ENCODE assay signal across 8 cellular contexts in the genomic region with DNA sequence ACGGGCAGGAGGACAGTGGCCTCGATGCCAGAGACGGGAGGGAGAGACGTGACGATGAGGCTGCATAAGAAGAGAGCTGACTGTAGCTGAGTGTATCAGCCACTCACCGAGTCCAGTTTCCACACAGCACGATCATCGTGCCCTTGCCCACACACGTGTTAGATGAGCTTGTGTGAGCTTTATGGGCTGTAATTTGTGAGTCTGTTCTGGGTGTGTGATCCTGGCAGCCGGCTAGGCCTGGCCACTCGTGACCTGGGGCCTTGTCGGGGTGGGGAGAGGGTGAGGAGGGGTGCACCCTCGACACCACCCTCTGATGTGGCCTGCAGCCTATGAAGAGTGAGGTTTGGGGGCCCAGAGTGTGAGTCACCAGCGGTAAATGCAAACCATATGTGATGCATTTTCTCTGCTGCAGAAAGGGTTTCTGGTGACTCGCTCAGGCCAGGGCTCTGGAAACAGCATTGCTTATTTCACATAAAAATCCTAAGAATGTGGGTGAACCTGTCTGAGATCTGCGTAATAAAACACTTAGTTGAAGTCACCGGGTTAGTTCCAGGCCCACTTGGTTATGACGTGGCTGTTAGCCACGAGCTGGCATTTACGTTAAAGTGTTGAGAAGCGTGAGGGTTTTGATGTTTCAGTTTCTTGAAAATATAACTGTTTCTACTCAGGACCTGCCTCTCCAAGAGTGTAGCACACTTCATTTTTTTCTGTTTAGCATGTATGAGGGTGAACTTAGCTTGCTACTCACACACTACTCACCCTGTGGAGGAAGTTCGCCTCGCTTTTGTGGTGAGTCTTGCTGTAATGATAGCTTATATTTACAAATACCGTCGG. TPM values are rescaled to one million over a fixed set of nuclear protein-coding genes. Genes with fewer than 3 reads are reported as not detected.
DNase-seq lines count a peak whose midpoint lies in the region; ATAC-seq and TF ChIP-seq lines count a peak whose summit lies in the region.

No MANE protein-coding gene starts in this region.

- no peaks in the 10 kb centered on the region for H3K9me3 Mint-ChIP-seq in activated CD8-positive, alpha-beta T cell treated with anti-CD3 and anti-CD28 coated beads for 36 hours

- no peak for TF ChIP-seq CTCF in activated CD8-positive, alpha-beta T cell treated with anti-CD3 and anti-CD28 coated beads for 36 hours (IDR thresholded peaks at IDR 0.05)
- no peak for TF ChIP-seq CTCF in epithelial cell of esophagus (IDR thresholded peaks at IDR 0.05; ENCODE audit: insufficient read depth, low read depth, low read length, missing control alignments)

- H3K4me3 Mint-ChIP-seq in activated CD8-positive, alpha-beta T cell treated with anti-CD3 and anti-CD28 coated beads for 36 hours: peak overlapping the region; percentile 66

- H3K4me1 Mint-ChIP-seq in activated CD8-positive, alpha-beta T cell treated with anti-CD3 and anti-CD28 coated beads for 36 hours (ENCODE audit: low read depth): peaks cover 37% of the 10 kb centered on the region

- POLR2A ChIA-PET in activated CD8-positive, alpha-beta T cell treated with anti-CD3 and anti-CD28 coated beads for 36 hours (lab: Charles Lee): interaction anchor here (1.4 to 1.7 kb wide), 2 partner anchors 38 to 117 kb away, joined by 3 to 8 read pairs; no protein-coding TSS in a partner anchor

- no peak overlapping the region for H3K4me3 ChIP-seq in epithelial cell of esophagus (ENCODE audit: low read length)
- H3K4me3 ChIP-seq in aorta (ENCODE audit: low read length in 2 of 2): no peak overlapping the region

- CTCF ChIA-PET in activated CD8-positive, alpha-beta T cell treated with anti-CD3 and anti-CD28 coated beads for 36 hours (lab: Charles Lee): interaction anchor here (1.4 to 1.8 kb wide), 2 partner anchors 15 to 120 kb away, joined by 3 to 8 read pairs; no protein-coding TSS in a partner anchor

- peak overlapping the region; percentile 86 for H3K27ac Mint-ChIP-seq in activated CD8-positive, alpha-beta T cell treated with anti-CD3 and anti-CD28 coated beads for 36 hours

- H3K36me3 Mint-ChIP-seq in activated CD8-positive, alpha-beta T cell treated with anti-CD3 and anti-CD28 coated beads for 36 hours (ENCODE audit: low read depth): peaks cover 9% of the 10 kb centered on the region

- intact Hi-C loops in activated CD8-positive, alpha-beta T cell treated with anti-CD3 and anti-CD28 coated beads for 36 hours (cut with micrococcal nuclease): no loop called here
- intact Hi-C loops in aorta (cut with DNase I): no loop called here

- no peaks in the 10 kb centered on the region for H3K4me1 ChIP-seq in aorta (ENCODE audit: control insufficient read depth in 1 of 2, insufficient read depth in 2 of 2, low read length in 2 of 2)

- H3K9me3 ChIP-seq in aorta (ENCODE audit: control insufficient read depth, low read length): no peaks in the 10 kb centered on the region

- H3K27me3 ChIP-seq in aorta (ENCODE audit: control insufficient read depth in 1 of 2, insufficient read depth in 2 of 2, low read length in 1 of 2): no peaks in the 10 kb centered on the region

- H3K36me3 ChIP-seq in aorta (ENCODE audit: control insufficient read depth in 1 of 2, insufficient read depth in 2 of 2, low read length in 1 of 2): no peaks in the 10 kb centered on the region

- peak overlapping the region in 1 of 2 donors; percentile 57 for H3K27ac ChIP-seq in aorta (ENCODE audit: low read depth in 1 of 2, low read length in 2 of 2)

- peaks cover 3% of the 10 kb centered on the region for H3K27me3 Mint-ChIP-seq in activated CD8-positive, alpha-beta T cell treated with anti-CD3 and anti-CD28 coated beads for 36 hours

- DNase-seq in NOMO-1 (lab: John Stamatoyannopoulos, UW; ENCODE audit: unreplicated experiment in 2 of 2) (peak; percentile 45 to 77), NOMO-1 treated with dmso at 0.1 percent for 144 hours (lab: John Stamatoyannopoulos, UW; ENCODE audit: unreplicated experiment) (no peak), epithelial cell of esophagus (ENCODE audit: low read depth) (peak; percentile 51), non-pigmented ciliary epithelial cell (ENCODE audit: low read depth) (peak; percentile 90), aorta (peak; percentile 78 to 85)
- peak; percentile 87 for DNase-seq in activated CD8-positive, alpha-beta T cell treated with anti-CD3 and anti-CD28 coated beads for 36 hours

- ATAC-seq in activated CD8-positive, alpha-beta T cell treated with anti-CD3 and anti-CD28 coated beads for 36 hours: peak; percentile 68
- ATAC-seq in aorta (ENCODE audit: low FRiP score) (peak; percentile 49), GM21529 (IDR thresholded peaks at IDR 0.05; ENCODE audit: unreplicated experiment) (no peak), GM18868 (IDR thresholded peaks at IDR 0.05; ENCODE audit: unreplicated experiment) (no peak)

- WGBS in aorta, 2 donors: 5 to 8% methylated on average over 25 of the region's 25 CpGs

RNA-seq across cellular contexts. Expression of gene METRNL, which starts 4.2 kb away (rescaled TPM):
- 10 to 100 TPM; 23.3 to 24.1 TPM for total RNA-seq in activated CD8-positive, alpha-beta T cell treated with anti-CD3 and anti-CD28 coated beads for 36 hours
- 100 to 1,000 TPM; 126 to 176 TPM for total RNA-seq in aorta
- 10 to 100 TPM; 35.3 to 81.5 TPM for polyA plus RNA-seq in aorta

Comparison
In these comparisons a context has a peak if more than half of its experiments do, and no peak if none do; other contexts are left out.
1. ATAC-seq: peak in activated CD8-positive, alpha-beta T cell treated with anti-CD3 and anti-CD28 coated beads for 36 hours (single experiment) and aorta (single experiment); none in GM21529 (single experiment) and GM18868 (single experiment).
2. RNA of gene METRNL, which starts 4.2 kb away (total RNA-seq): 126 to 176 TPM in aorta; 23.3 to 24.1 TPM in activated CD8-positive, alpha-beta T cell treated with anti-CD3 and anti-CD28 coated beads for 36 hours; every median in the first group is over 4 times any median in the second.